26 cellular contexts compared by ENCODE assay signal in the genomic region with DNA sequence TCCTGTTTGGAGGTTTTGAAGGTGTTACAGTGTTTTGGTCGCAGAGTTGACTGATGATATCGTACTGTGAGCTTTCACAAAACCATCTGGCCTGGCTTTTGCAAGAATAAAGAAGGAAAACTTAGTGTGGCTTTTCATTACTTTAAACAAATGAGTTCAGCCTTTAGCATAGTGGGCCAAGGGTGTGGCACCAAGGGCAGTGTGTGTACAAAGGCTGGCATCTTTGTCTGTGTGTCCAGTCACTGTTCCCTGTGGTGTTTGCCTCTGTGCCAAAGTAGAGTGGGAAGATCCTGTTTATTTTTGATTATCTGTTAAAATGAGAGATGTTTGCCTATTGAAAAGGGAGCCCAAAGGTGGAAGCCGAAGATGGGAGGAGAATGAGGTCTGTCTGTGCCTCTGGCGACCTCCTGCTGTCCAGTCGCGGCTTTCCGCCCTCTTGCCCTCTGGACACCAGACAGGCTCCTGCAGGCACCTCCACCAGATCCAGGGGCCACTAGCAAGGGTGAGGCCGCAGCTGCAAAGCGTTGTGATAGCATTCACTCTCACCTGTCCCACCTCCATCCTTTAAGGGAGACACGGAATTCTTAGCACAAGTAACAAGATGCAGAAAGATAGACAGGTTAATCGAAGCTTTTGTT.
A peak's percentile ranks its signal among the peaks of the same experiment; 100 is the strongest.
DNase-seq lines count a peak whose midpoint lies in the region; ATAC-seq and TF ChIP-seq lines count a peak whose summit lies in the region.
"Had no signal": no experiment of that assay in that cellular context is flagged by ENCODE, and none has a peak within 500 bp of the region (broad histone marks: within the 10 kb centered on the region; RNA-seq: fewer than 3 reads in every experiment).

No MANE protein-coding gene starts in this region.

- H4K20me1 ChIP-seq in BLaER1 treated with 17β-estradiol and CSF1 and Interleukin-3, amounts not matched to agents 10 nM and 100 nM = peaks cover 45 to 90% (median 72%) of the 10 kb centered on the region in 11 experiments
- no peaks in the 10 kb centered on the region for H4K20me1 ChIP-seq in H9 (ENCODE audit: control insufficient read depth, insufficient read depth, insufficient read length)

- no peak overlapping the region for H2BK120ac ChIP-seq in H9 (ENCODE audit: low read depth, low read length, poor library complexity, severe bottlenecking)

- no peak overlapping the region for H4K91ac ChIP-seq in H9 (ENCODE audit: insufficient read length, low read depth, low read length)

- no peaks in the 10 kb centered on the region for H3K23me2 ChIP-seq in H9 (ENCODE audit: insufficient read length, low read depth, low read length, poor library complexity, severe bottlenecking)

- WGBS in H9 (ENCODE audit: extremely low coverage, insufficient read length, low lambda C conversion rate) = no CpG with 5 or more reads among the region's 11 CpGs

- H3K9ac ChIP-seq in BLaER1 treated with 17β-estradiol and CSF1 and Interleukin-3, amounts not matched to agents 10 nM and 100 nM = no peak overlapping the region
- no peak overlapping the region for H3K9ac ChIP-seq in H9 (ENCODE audit: extremely low read depth, insufficient read length, low read length)

- DNase-seq in H9 = no peak
- DNase-seq in WTC11 (ENCODE audit: low spot score) = no peak
- DNase-seq in memory B cell (ENCODE audit: low spot score in 2 of 2) = no peak
- DNase-seq in hepatic stellate cell (ENCODE audit: low spot score) = no peak
- DNase-seq in NCI-H2081 (lab: John Stamatoyannopoulos, UW) = no peak
- DNase-seq: activated CD4-positive, alpha-beta memory T cell treated with anti-CD3 and anti-CD28 coated beads for 36 hours; activated CD4-positive, CD25-positive, alpha-beta regulatory T cell; activated effector memory CD4-positive, alpha-beta T cell treated with Interleukin-2 at 50 U/mL for 16 hours; activated naive CD8-positive, alpha-beta T cell treated with anti-CD3 and anti-CD28 coated beads, Interleukin-2, amount 10 ng/mL, durations not matched to agents 7 days and 5 days; dorsolateral prefrontal cortex; heart right ventricle; midbrain; NCI-H1048; NCI-H2029 treated with DMSO at 0.1 percent for 48 hours; NCI-H345; nephron progenitor cell; OCI-M1; Right ventricle myocardium superior; sigmoid colon; T-helper 9 cell; thyroid gland had no signal

- TF ChIP-seq CTCF in H9 (conservative IDR thresholded peaks at IDR 0.05) = no peak
- no peak for TF ChIP-seq CTCF in WTC11 (IDR thresholded peaks at IDR 0.05)

- H3K18ac ChIP-seq in H9 (ENCODE audit: insufficient read length, low read depth, low read length) = no peak overlapping the region

- H3K4me3 Mint-ChIP-seq in H9 (no peak overlapping the region), WTC11 (no peak overlapping the region), memory B cell (no peak overlapping the region)
- H3K4me3 Mint-ChIP-seq: activated CD4-positive, alpha-beta memory T cell treated with anti-CD3 and anti-CD28 coated beads for 36 hours; activated naive CD8-positive, alpha-beta T cell treated with anti-CD3 and anti-CD28 coated beads, Interleukin-2, amount 10 ng/mL, durations not matched to agents 7 days and 5 days; CD14-positive monocyte; nephron progenitor cell; stimulated activated naive CD8-positive, alpha-beta T cell treated with anti-CD3 and anti-CD28 coated beads, Interleukin-15, Interleukin-2, amounts not matched to agents 100 ng/mL and 50 ng/mL, for 24 hours had no signal

- no peaks in the 10 kb centered on the region for H3K79me1 ChIP-seq in H9 (ENCODE audit: insufficient read depth, low read depth, low read length, poor library complexity, severe bottlenecking)

- H3K27ac ChIP-seq in BLaER1 treated with 17β-estradiol and CSF1 and Interleukin-3, amounts not matched to agents 10 nM and 100 nM = no peak overlapping the region
- H3K27ac ChIP-seq in H9 (ENCODE audit: insufficient read length, low read depth, low read length) = no peak overlapping the region
- H3K27ac ChIP-seq: dorsolateral prefrontal cortex, thyroid gland had no signal

- no peak overlapping the region for H3K4ac ChIP-seq in H9 (ENCODE audit: low read depth, low read length)

- no peak overlapping the region for H2AFZ ChIP-seq in H9 (ENCODE audit: low read length)

- peaks cover 67 to 70% of the 10 kb centered on the region in 2 experiments for H3K4me1 Mint-ChIP-seq in H9
- peaks cover 71% of the 10 kb centered on the region for H3K4me1 Mint-ChIP-seq in WTC11
- H3K4me1 Mint-ChIP-seq in memory B cell = peaks cover 42% of the 10 kb centered on the region

- H2BK5ac ChIP-seq in H9 (ENCODE audit: insufficient read length, low read length) = no peak overlapping the region

- H2BK12ac ChIP-seq in H9 (ENCODE audit: insufficient read length, low read depth, low read length) = no peak overlapping the region

- CTCF ChIA-PET in WTC11 (lab: Charles Lee) = no interaction called here

- H3K14ac ChIP-seq in H9 (ENCODE audit: insufficient read depth, low read length) = no peak overlapping the region

- no peaks in the 10 kb centered on the region for H3K27me3 ChIP-seq in BLaER1 treated with 17β-estradiol and CSF1 and Interleukin-3, amounts not matched to agents 10 nM and 100 nM
- no peaks in the 10 kb centered on the region for H3K27me3 ChIP-seq in H9 (ENCODE audit: insufficient read depth, low read length)
- H3K27me3 ChIP-seq: dorsolateral prefrontal cortex, heart right ventricle, sigmoid colon, thyroid gland had no signal

- no peak overlapping the region for H3K4me3 ChIP-seq in BLaER1 treated with 17β-estradiol and CSF1 and Interleukin-3, amounts not matched to agents 10 nM and 100 nM
- H3K4me3 ChIP-seq: dorsolateral prefrontal cortex, heart right ventricle, sigmoid colon, thyroid gland had no signal

- H2BK20ac ChIP-seq in H9 (ENCODE audit: low read depth, low read length, poor library complexity, severe bottlenecking) = no peak overlapping the region

- H3K4me1 ChIP-seq in BLaER1 treated with 17β-estradiol and CSF1 and Interleukin-3, amounts not matched to agents 10 nM and 100 nM = peaks cover 33 to 69% (median 64%) of the 10 kb centered on the region in 10 experiments
- peaks cover 27% of the 10 kb centered on the region for H3K4me1 ChIP-seq in H9 (ENCODE audit: insufficient read depth, low read length)
- H3K4me1 ChIP-seq: thyroid gland had no signal

- H4K5ac ChIP-seq in H9 (ENCODE audit: insufficient read length, low read depth, low read length) = no peak overlapping the region

- H3K56ac ChIP-seq in H9 (ENCODE audit: insufficient read length, low read depth, low read length) = no peak overlapping the region

- peaks cover 12% of the 10 kb centered on the region; the same call in 1 of the 2 replicates for H3K79me2 ChIP-seq in H9 (ENCODE audit: insufficient read depth, low read length)

- peak overlapping the region in 2 of 3 experiments; percentile 22 to 34; a peak in 2 of 7 replicates for H3K27ac Mint-ChIP-seq in H9
- H3K27ac Mint-ChIP-seq in WTC11 = peak overlapping the region; percentile 34; the same call in 1 of the 2 replicates
- H3K27ac Mint-ChIP-seq in memory B cell = peak overlapping the region; percentile 53
- H3K27ac Mint-ChIP-seq: activated CD4-positive, alpha-beta memory T cell treated with anti-CD3 and anti-CD28 coated beads for 36 hours; activated naive CD8-positive, alpha-beta T cell treated with anti-CD3 and anti-CD28 coated beads, Interleukin-2, amount 10 ng/mL, durations not matched to agents 7 days and 5 days; stimulated activated naive CD8-positive, alpha-beta T cell treated with anti-CD3 and anti-CD28 coated beads, Interleukin-15, Interleukin-2, amounts not matched to agents 100 ng/mL and 50 ng/mL, for 24 hours had no signal

- H3K36me3 ChIP-seq in BLaER1 treated with 17β-estradiol and CSF1 and Interleukin-3, amounts not matched to agents 10 nM and 100 nM = peaks cover 29 to 51% (median 39%) of the 10 kb centered on the region in 11 experiments
- H3K36me3 ChIP-seq: heart right ventricle, sigmoid colon, thyroid gland had no signal

- no peak overlapping the region for H3K23ac ChIP-seq in H9 (ENCODE audit: insufficient read length, low read depth, low read length)

- H3K27me3 Mint-ChIP-seq in H9 (ENCODE audit: low read depth) (no peaks in the 10 kb centered on the region), WTC11 (ENCODE audit: low read depth) (no peaks in the 10 kb centered on the region), memory B cell (no peaks in the 10 kb centered on the region)
- H3K27me3 Mint-ChIP-seq: stimulated activated naive CD8-positive, alpha-beta T cell treated with anti-CD3 and anti-CD28 coated beads, Interleukin-15, Interleukin-2, amounts not matched to agents 100 ng/mL and 50 ng/mL, for 24 hours had no signal

- no peak overlapping the region for H2BK15ac ChIP-seq in H9 (ENCODE audit: low read depth, low read length)

- H3K9me3 Mint-ChIP-seq in H9 = peaks cover 6 to 11% of the 10 kb centered on the region in 2 experiments; a peak in 4 of 5 replicates
- H3K9me3 Mint-ChIP-seq in WTC11 = peaks cover 17% of the 10 kb centered on the region
- peaks cover 5% of the 10 kb centered on the region for H3K9me3 Mint-ChIP-seq in memory B cell

- ATAC-seq in WTC11 (no peak), memory B cell (ENCODE audit: low read depth) (no peak), HG03521 (IDR thresholded peaks at IDR 0.05; ENCODE audit: unreplicated experiment) (no peak), HG03378 (IDR thresholded peaks at IDR 0.05; ENCODE audit: unreplicated experiment) (no peak)
- ATAC-seq: heart right ventricle had no signal

- no peak overlapping the region for H4K8ac ChIP-seq in H9 (replicated peaks; ENCODE audit: insufficient read length, low read depth, low read length)

- no peak overlapping the region for H3T11ph ChIP-seq in H9 (ENCODE audit: low read length)

- H3K36me3 Mint-ChIP-seq in H9 (ENCODE audit: insufficient read depth in 1 of 3, low read depth in 3 of 3) = peaks cover 9 to 12% (median 12%) of the 10 kb centered on the region in 3 experiments; a peak in 6 of 7 replicates
- H3K36me3 Mint-ChIP-seq in WTC11 = peaks cover 13% of the 10 kb centered on the region
- H3K36me3 Mint-ChIP-seq in memory B cell = peaks cover 13% of the 10 kb centered on the region
- H3K36me3 Mint-ChIP-seq: activated CD4-positive, alpha-beta memory T cell treated with anti-CD3 and anti-CD28 coated beads for 36 hours; activated naive CD8-positive, alpha-beta T cell treated with anti-CD3 and anti-CD28 coated beads, Interleukin-2, amount 10 ng/mL, durations not matched to agents 7 days and 5 days had no signal

- H3K9me3 ChIP-seq in BLaER1 treated with 17β-estradiol and CSF1 and Interleukin-3, amounts not matched to agents 10 nM and 100 nM (replicated peaks in 1 of 11) = peaks cover 40 to 53% (median 49%) of the 10 kb centered on the region in 11 experiments
- no peaks in the 10 kb centered on the region for H3K9me3 ChIP-seq in H9 (ENCODE audit: control insufficient read depth, low read depth, low read length)
- H3K9me3 ChIP-seq: sigmoid colon, thyroid gland had no signal

- no peak overlapping the region for H2AK5ac ChIP-seq in H9 (ENCODE audit: insufficient read length, low read length)

- H3K4me2 ChIP-seq in BLaER1 treated with 17β-estradiol and CSF1 and Interleukin-3, amounts not matched to agents 10 nM and 100 nM = peak overlapping the region in 6 of 11 experiments; percentile 4 to 80 (median 30); a peak in 13 of 22 replicates
- H3K4me2 ChIP-seq in H9 (ENCODE audit: insufficient read depth, insufficient read length, low read length) = no peak overlapping the region

- POLR2A ChIA-PET in WTC11 (lab: Charles Lee) = no interaction called here
